Comparison of ENCODE assay signal across 8 cellular contexts in the genomic region with DNA sequence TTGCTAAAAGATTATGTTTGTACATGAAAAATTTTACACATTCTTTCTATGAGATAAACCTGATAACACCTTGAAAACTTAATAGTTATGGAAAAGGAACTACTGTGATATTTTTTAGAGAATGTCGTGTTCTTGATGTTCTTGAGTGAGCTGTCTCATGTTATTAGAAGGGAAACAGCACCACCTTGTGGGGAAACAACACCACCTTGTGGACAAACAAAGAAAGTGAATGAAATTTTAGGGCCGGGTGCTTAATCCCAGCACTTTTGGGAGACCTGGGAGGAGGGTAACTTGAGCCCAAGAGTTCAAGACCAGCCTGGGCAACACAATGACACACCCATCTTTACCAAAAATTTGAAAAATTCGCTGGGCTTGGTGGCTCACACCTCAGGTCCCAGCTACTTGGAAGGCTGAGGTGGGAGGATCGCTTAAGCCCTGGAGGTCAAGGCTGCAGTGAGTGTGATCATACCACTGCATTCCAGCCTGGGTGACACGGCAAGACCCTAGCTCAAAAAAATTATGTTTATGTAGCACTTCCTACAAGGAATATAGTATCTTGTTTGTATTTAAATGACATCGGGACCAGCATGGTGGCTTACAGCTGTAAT. TPM values are rescaled to one million over a fixed set of nuclear protein-coding genes. Genes with fewer than 3 reads are reported as not detected.
DNase-seq lines count a peak whose midpoint lies in the region; ATAC-seq, FAIRE-seq and TF ChIP-seq lines count a peak whose summit lies in the region.
"Not testable (repeated sequence)": the region's sequence is repeated elsewhere in the genome, so short reads cannot be mapped to it uniquely, and the experiment has no call there.

No MANE protein-coding gene starts in this region.

- H3K79me2 ChIP-seq in GM12878 (ENCODE audit: control insufficient read depth, insufficient read depth, low read length) = not testable (repeated sequence)

- not testable (repeated sequence) for H3K23ac ChIP-seq in neuronal stem cell (ENCODE audit: low read depth, low read length, poor library complexity)

- not testable (repeated sequence) for H3K36me3 ChIP-seq in GM12878 (ENCODE audit: control insufficient read depth in 2 of 2, insufficient read depth in 2 of 2, low read length in 1 of 2); cardiac muscle cell; neuronal stem cell (replicated peaks in 1 of 2; ENCODE audit: control insufficient read depth in 2 of 2, insufficient read depth in 2 of 2, low read length in 2 of 2); tibial artery

- H3K4me1 ChIP-seq in GM12878 (ENCODE audit: control insufficient read depth, insufficient read depth, low read length); cardiac muscle cell (ENCODE audit: low read depth); neuronal stem cell (ENCODE audit: control insufficient read depth in 2 of 2, insufficient read depth in 1 of 2, low read depth in 1 of 2, low read length in 2 of 2); tibial artery: not testable (repeated sequence)

- H3K9me3 ChIP-seq in GM12878 (replicated peaks; ENCODE audit: control insufficient read depth, insufficient read depth, low read length); cardiac muscle cell (ENCODE audit: low read depth); neuronal stem cell (replicated peaks in 1 of 2; ENCODE audit: control insufficient read depth in 2 of 2, insufficient read depth in 1 of 2, low read depth in 1 of 2, low read length in 2 of 2); tibial artery: not testable (repeated sequence)

- H2AFZ ChIP-seq in GM12878 (ENCODE audit: control insufficient read depth, low read depth, low read length) = not testable (repeated sequence)
- H2AFZ ChIP-seq in neuronal stem cell (ENCODE audit: low read length) = peak overlapping the region; percentile 45

- not testable (repeated sequence) for H3K4me3 ChIP-seq in GM12878; cardiac muscle cell; neuronal stem cell (ENCODE audit: low read length in 2 of 2); tibial artery

- BruUV-seq in GM12878 (replicated peaks; lab: Mats Ljungman, UMichigan) = not testable (repeated sequence)

- peak; percentile 49 to 51 (median 50) for TF ChIP-seq CTCF in GM12878 (IDR thresholded peaks at IDR 0.05 in 2 of 3, conservative IDR thresholded peaks at IDR 0.05 in 1 of 3; ENCODE audit: control insufficient read depth in 2 of 3, extremely low read depth in 1 of 3, insufficient read depth in 1 of 3, low read depth in 3 of 3, low read length in 3 of 3)
- TF ChIP-seq CTCF in cardiac muscle cell (IDR thresholded peaks at IDR 0.05; ENCODE audit: low read depth, low read length) = peak; percentile 60
- TF ChIP-seq CTCF in tibial artery (IDR thresholded peaks at IDR 0.05) = peak; percentile 43 to 51

- H4K20me1 ChIP-seq in GM12878 (ENCODE audit: control insufficient read depth, insufficient read depth) = not testable (repeated sequence)

- POLR2A ChIA-PET in GM12878 (lab: Charles Lee) = not testable (repeated sequence)

- not testable (repeated sequence) for H2BK5ac ChIP-seq in neuronal stem cell (ENCODE audit: low read length)

- H4K91ac ChIP-seq in neuronal stem cell (ENCODE audit: low read depth, low read length, poor library complexity) = not testable (repeated sequence)

- H2BK15ac ChIP-seq in neuronal stem cell (ENCODE audit: low read length) = not testable (repeated sequence)

- H4K8ac ChIP-seq in neuronal stem cell (ENCODE audit: low read depth, low read length) = not testable (repeated sequence)

- WGBS in GM12878 (ENCODE audit: insufficient coverage, insufficient replicate concordance, low lambda C conversion rate, missing lambda C conversion rate) = 39% methylated on average over 6 of the region's 6 CpGs
- WGBS in neuronal stem cell (ENCODE audit: extremely low coverage in 2 of 2, insufficient read length in 2 of 2, insufficient replicate concordance in 1 of 2), 2 donors = no CpG with 5 or more reads among the region's 6 CpGs

- not testable (repeated sequence) for H3K18ac ChIP-seq in neuronal stem cell (ENCODE audit: low read length)

- H3K4me2 ChIP-seq in GM12878 (ENCODE audit: control insufficient read depth, insufficient read depth); neuronal stem cell (ENCODE audit: insufficient read depth, low read length, poor library complexity, severe bottlenecking): not testable (repeated sequence)

- H2BK12ac ChIP-seq in neuronal stem cell (ENCODE audit: low read length) = not testable (repeated sequence)

- H2AK5ac ChIP-seq in neuronal stem cell (ENCODE audit: low read depth, low read length) = not testable (repeated sequence)

- H3K27me3 ChIP-seq in GM12878 (replicated peaks in 1 of 2; ENCODE audit: control insufficient read depth in 2 of 2, insufficient read depth in 2 of 2, low read length in 1 of 2); cardiac muscle cell; neuronal stem cell (ENCODE audit: control insufficient read depth in 3 of 3, insufficient read depth in 3 of 3, low read depth in 1 of 3, low read length in 3 of 3); tibial artery: not testable (repeated sequence)

- not testable (repeated sequence) for H3K27ac ChIP-seq in GM12878 (ENCODE audit: control insufficient read depth, insufficient read depth); cardiac muscle cell; neuronal stem cell (replicated peaks; ENCODE audit: low read length); tibial artery

- intact Hi-C loops in GM12878 (cut with micrococcal nuclease; ENCODE audit: unreplicated experiment); tibial artery (cut with DNase I; ENCODE audit: low total_unique reads): not testable (repeated sequence)

- RAD21 ChIA-PET in GM12878 (lab: Charles Lee; ENCODE audit: unreplicated experiment) = not testable (repeated sequence)

- peak; percentile 78 for ATAC-seq in GM21786 (IDR thresholded peaks at IDR 0.05; ENCODE audit: unreplicated experiment)
- ATAC-seq in GM12878 = peak; percentile 87

- not testable (repeated sequence) for H2BK120ac ChIP-seq in neuronal stem cell (ENCODE audit: low read depth, low read length)

- DNase-seq in G401 (ENCODE audit: low spot score) (peak; percentile 76), HT-29 (ENCODE audit: low spot score) (peak; percentile 70), cardiac muscle cell (ENCODE audit: low read depth in 1 of 2, low spot score in 1 of 2) (peak; percentile 74 to 76), neuronal stem cell (ENCODE audit: low spot score) (peak; percentile 70), tibial artery (peak in 1 of 2 donors; percentile 28)
- not testable (repeated sequence) for DNase-seq in GM12878 (ENCODE audit: low read depth, low spot score)

- not testable (repeated sequence) for TF ChIP-seq EP300 in GM12878 (IDR thresholded peaks at IDR 0.05; ENCODE audit: borderline replicate concordance in 1 of 2, control insufficient read depth in 1 of 2, low read depth in 2 of 2, low read length in 2 of 2)

- SMC1A ChIA-PET in GM12878 (lab: Charles Lee; ENCODE audit: uncharacterized antibody, unreplicated experiment) = interaction anchor here (0.7 to 1.0 kb wide), 4 partner anchors 11 to 468 kb away, joined by 3 to 5 read pairs (median 4); no protein-coding TSS in a partner anchor

- not testable (repeated sequence) for H3K79me1 ChIP-seq in neuronal stem cell (ENCODE audit: low read depth, low read length)

- not testable (repeated sequence) for TF ChIP-seq POLR2A in GM12878 (IDR thresholded peaks at IDR 0.05; ENCODE audit: low read depth, low read length)

- peak; percentile 66 for TF ChIP-seq RAD21 in GM12878 (IDR thresholded peaks at IDR 0.05; ENCODE audit: insufficient read depth, low read depth, low read length)

- CTCF ChIA-PET in GM12878 (lab: Yijun Ruan, JAX) = interaction anchor here (1.6 to 4.6 kb wide), 3 partner anchors 46 to 111 kb away, joined by 4 to 19 read pairs (median 5); no protein-coding TSS in a partner anchor

- in situ Hi-C loops in G401 (cut with HindIII; ENCODE audit: low sequenced_read_pairs); GM12878 (cut with MboI): not testable (repeated sequence)

- not testable (repeated sequence) for H3K4ac ChIP-seq in neuronal stem cell (ENCODE audit: low read length)

- FAIRE-seq in TTC549 (lab: Jason Lieb, UNC) = peak; percentile 82
- not testable (repeated sequence) for FAIRE-seq in GM12878 (lab: Jason Lieb, UNC)

- H3K14ac ChIP-seq in neuronal stem cell (ENCODE audit: low read length) = not testable (repeated sequence)

- not testable (repeated sequence) for H3K9ac ChIP-seq in GM12878 (ENCODE audit: control insufficient read depth, insufficient read depth, low read length); neuronal stem cell (ENCODE audit: low read depth, low read length, poor library complexity)

RNA-seq across cellular contexts. Expression of gene FRG1, which starts 36.1 kb away (rescaled TPM):
- 37.6 and 42.1 TPM in 2 replicates for total RNA-seq in G401 (2014; rRNA removed; shearing (Covaris generic))
- total RNA-seq in HT-29 (2014; rRNA removed; shearing (Covaris generic)) = 8.3 and 10.9 TPM in 2 replicates
- 17.5 and 18.7 TPM in 2 replicates for total RNA-seq in GM12878 (2013; cell fraction: nucleolus; rRNA removed)
- total RNA-seq in GM12878 (2014; rRNA removed) = 28.9 and 37.7 TPM in 2 replicates
- total RNA-seq in GM12878 (2014; rRNA removed; fragmentation: Illumina TruSeq; extraction: Trizol) = 79.2 and 83.8 TPM in 2 replicates
- 44.6 and 48.4 TPM in 2 replicates for total RNA-seq in GM12878 (2021)
- polyA plus RNA-seq in GM12878 (2011; ENCODE audit: low read depth) = 28.7 TPM
- polyA plus RNA-seq in GM12878 (2011; rRNA removed) = 35.3 and 53.3 TPM in 2 replicates
- polyA plus RNA-seq in GM12878 (2011; cell fraction: cytosol; rRNA removed) = 13.0 and 13.8 TPM in 2 replicates
- polyA plus RNA-seq in GM12878 (2011; cell fraction: nucleus; rRNA removed) = 16.8 and 20.0 TPM in 2 replicates
- polyA plus RNA-seq in GM12878 (2012) = 48.0 and 49.3 TPM in 2 replicates
- polyA plus RNA-seq in GM12878 (2014; fragmentation: Illumina TruSeq; extraction: Trizol) = 96.8 and 102 TPM in 2 replicates
- 100 to 1,000 TPM; 113 to 190 TPM for polyA plus RNA-seq in GM12878 (2014; fragmentation: Nextera tagmentation; extraction: Ambion mirVana)
- 34.3 and 44.7 TPM in 2 replicates for polyA plus RNA-seq in GM12878 (2014; rRNA removed)
- polyA plus RNA-seq in GM12878 (2016; fragmentation: Nextera tagmentation; extraction: Ambion mirVana) = 10 to 100 TPM; 56.2 to 61.0 TPM
- polyA minus RNA-seq in GM12878 (2011; rRNA and poly(A)+ RNA removed) = 5.7 and 8.9 TPM in 2 replicates
- polyA minus RNA-seq in GM12878 (2011; cell fraction: cytosol; rRNA and poly(A)+ RNA removed) = 6.7 and 9.0 TPM in 2 replicates
- polyA minus RNA-seq in GM12878 (2011; cell fraction: nucleus; rRNA and poly(A)+ RNA removed) = 6.4 and 7.4 TPM in 2 replicates
- total RNA-seq in cardiac muscle cell = 39.7 and 40.5 TPM in 2 replicates
- polyA plus RNA-seq in cardiac muscle cell = 38.8 and 43.5 TPM in 2 replicates
- polyA plus RNA-seq in neuronal stem cell (2013, experiment 1 of 2) = 139 TPM
- polyA plus RNA-seq in neuronal stem cell (2013, experiment 2 of 2) = 146 TPM
